ENCODE assay signal across 18 cellular contexts in genomic region chr16:57178793-57179212, GRCh38. TPM values are rescaled to one million over a fixed set of nuclear protein-coding genes. Genes with fewer than 3 reads are reported as not detected.
DNase-seq lines count a peak whose midpoint lies in the region; ATAC-seq and TF ChIP-seq lines count a peak whose summit lies in the region.
"Had no signal": no experiment of that assay in that cellular context is flagged by ENCODE, and none has a peak within 500 bp of the region (broad histone marks: within the 10 kb centered on the region; RNA-seq: fewer than 3 reads in every experiment).

No MANE protein-coding gene starts in this region.

- H3K4me1 ChIP-seq in left lung (peaks cover 0 to 26% of the 10 kb centered on the region in 2 donors), upper lobe of left lung (peaks cover 11 to 24% (median 13%) of the 10 kb centered on the region in 4 donors)
- H3K4me1 ChIP-seq: testis had no signal

- no peak for TF ChIP-seq CTCF in left lung (IDR thresholded peaks at IDR 0.05)
- TF ChIP-seq CTCF in upper lobe of left lung (IDR thresholded peaks at IDR 0.05) = no peak

- no peak for TF ChIP-seq EP300 in upper lobe of left lung (IDR thresholded peaks at IDR 0.05)

- H3K9me3 ChIP-seq in left lung (no peaks in the 10 kb centered on the region), upper lobe of left lung (no peaks in the 10 kb centered on the region)
- H3K9me3 ChIP-seq: testis had no signal

- intact Hi-C loops in left lung (cut with DNase I) = no loop called here

- TF ChIP-seq POLR2A in upper lobe of left lung (IDR thresholded peaks at IDR 0.05) = no peak

- ATAC-seq in left lung = peak; percentile 86
- ATAC-seq in upper lobe of left lung (ENCODE audit: low FRiP score in 2 of 2) = no peak
- ATAC-seq: activated naive CD4-positive, alpha-beta T cell treated with anti-CD3 and anti-CD28 coated beads, Interleukin-2, amount 50 U/mL, for 72 hours; CD8-positive, alpha-beta T cell; left cardiac atrium had no signal

- H3K27ac ChIP-seq in left lung (peak overlapping the region; percentile 19 to 31), upper lobe of left lung (peak overlapping the region in 3 of 4 donors; percentile 2 to 64 (median 31))
- H3K27ac ChIP-seq: testis had no signal

- H3K4me3 ChIP-seq in left lung = no peak overlapping the region
- H3K4me3 ChIP-seq in upper lobe of left lung = no peak overlapping the region
- H3K4me3 ChIP-seq: testis had no signal

- H3K36me3 ChIP-seq in left lung (no peaks in the 10 kb centered on the region), upper lobe of left lung (no peaks in the 10 kb centered on the region)

- DNase-seq in NCI-H146 (lab: John Stamatoyannopoulos, UW) (peak; percentile 47), NCI-H146 treated with DMSO at 0.1 percent for 48 hours (lab: John Stamatoyannopoulos, UW; ENCODE audit: unreplicated experiment) (no peak), amniotic epithelial cell (ENCODE audit: low read depth) (peak; percentile 46), left lung (no peak), upper lobe of left lung (no peak), SIG-M5 treated with dmso at 0.1 percent for 504 hours (lab: John Stamatoyannopoulos, UW; ENCODE audit: unreplicated experiment) (no peak), CD1c-positive myeloid dendritic cell (ENCODE audit: extremely low spot score) (no peak), T-helper 9 cell (no peak)
- DNase-seq: 8988T; CD8-positive, alpha-beta T cell; effector CD8-positive, alpha-beta T cell; EL; Kasumi-1; left cardiac atrium; NCI-H1417 treated with DMSO at 0.1 percent for 48 hours; small intestine; testis had no signal

- 61% methylated on average over 4 of the region's 4 CpGs for WGBS in upper lobe of left lung, 2 donors

- H3K27me3 ChIP-seq in left lung = no peaks in the 10 kb centered on the region
- H3K27me3 ChIP-seq in upper lobe of left lung = no peaks in the 10 kb centered on the region
- H3K27me3 ChIP-seq: testis had no signal

RNA-seq across cellular contexts. Expression of gene PSME3IP1, which starts 7.0 kb away (rescaled TPM):
- 10 to 100 TPM; 53.1 to 71.8 TPM for total RNA-seq in left lung
- total RNA-seq in upper lobe of left lung = 100 to 1,000 TPM in 1 of 6 donors, 10 to 100 TPM in 5; 49.9 to 113 (median 75.2) TPM

RNA-seq across cellular contexts. Expression of gene RSPRY1, which starts 7.3 kb away (rescaled TPM):
- total RNA-seq in left lung (10 to 100 TPM; 32.5 to 36.6 TPM), upper lobe of left lung (100 to 1,000 TPM in 1 of 6 donors, 10 to 100 TPM in 5; 26.9 to 102 (median 30.3) TPM)

Comparison
In these comparisons a context has a peak if more than half of its experiments do, and no peak if none do; other contexts are left out.
1. DNase-seq: peak in NCI-H146 (single experiment) and amniotic epithelial cell (single experiment); none in NCI-H146 treated with DMSO at 0.1 percent for 48 hours (single experiment), left lung (0 of 2), upper lobe of left lung (0 of 2), SIG-M5 treated with dmso at 0.1 percent for 504 hours (single experiment), CD1c-positive myeloid dendritic cell (single experiment) and T-helper 9 cell (single experiment).